In the genomic region with DNA sequence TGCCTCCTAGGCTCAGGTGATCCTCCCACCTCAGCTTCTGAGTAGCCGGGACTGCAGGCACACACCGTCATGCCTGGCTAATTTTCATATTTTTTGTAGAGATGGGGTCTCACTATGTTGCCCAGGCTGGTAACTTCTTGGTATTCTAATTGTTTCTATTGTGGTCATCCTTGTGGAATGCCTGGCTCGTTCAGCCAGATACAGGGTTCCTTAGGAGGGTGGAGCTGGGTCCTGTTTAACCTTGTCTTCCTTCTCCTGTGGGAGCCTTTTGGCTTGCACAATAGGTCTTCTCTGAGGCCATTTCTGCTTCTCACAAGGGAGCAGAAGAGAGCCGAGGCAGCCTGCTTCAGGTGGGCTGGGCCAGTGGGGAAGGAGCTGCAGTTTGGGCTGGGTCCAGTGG, we compare ENCODE assay signal across 1 cellular context.
TF ChIP-seq lines count a peak whose summit lies in the region.

No MANE protein-coding gene starts in this region.

TF ChIP-seq in H1, 55 proteins besides CTCF, POLR2A, EP300 and RAD21:
- no peak for TF ChIP-seq NANOG (IDR thresholded peaks at IDR 0.05; ENCODE audit: insufficient read depth, low read depth, low read length, poor library complexity, severe bottlenecking)
- TF ChIP-seq CEBPB (IDR thresholded peaks at IDR 0.05; ENCODE audit: low read depth, low read length): no peak
- TF ChIP-seq TAF1 (IDR thresholded peaks at IDR 0.05; ENCODE audit: low read depth, low read length): no peak
- TF ChIP-seq BCL11A (IDR thresholded peaks at IDR 0.05; ENCODE audit: low read depth in 2 of 2, low read length in 2 of 2): no peak
- TF ChIP-seq JUND (IDR thresholded peaks at IDR 0.05; ENCODE audit: low read length): no peak
- no peak for TF ChIP-seq FOSL1 (IDR thresholded peaks at IDR 0.05; ENCODE audit: insufficient read depth, low read depth, low read length)
- no peak for TF ChIP-seq SP1 (IDR thresholded peaks at IDR 0.05; ENCODE audit: low read depth, low read length)
- TF ChIP-seq SRF (IDR thresholded peaks at IDR 0.05; ENCODE audit: low read depth, low read length): no peak
- no peak for TF ChIP-seq SAP30 (IDR thresholded peaks at IDR 0.05; ENCODE audit: insufficient read depth, insufficient replicate concordance, low read length)
- TF ChIP-seq ZNF274 (IDR thresholded peaks at IDR 0.05; ENCODE audit: borderline replicate concordance, extremely low read depth, low read length): no peak
- TF ChIP-seq SIN3A (conservative IDR thresholded peaks at IDR 0.05 in 1 of 2, IDR thresholded peaks at IDR 0.05 in 1 of 2; ENCODE audit: low read depth in 1 of 2, low read length in 2 of 2): no peak
- no peak for TF ChIP-seq POU5F1 (IDR thresholded peaks at IDR 0.05; ENCODE audit: low read depth, low read length)
- TF ChIP-seq YY1 (IDR thresholded peaks at IDR 0.05; ENCODE audit: low read depth, low read length): no peak
- no peak for TF ChIP-seq MAFK (IDR thresholded peaks at IDR 0.05; ENCODE audit: low read depth, low read length)
- TF ChIP-seq, protein P1, sequence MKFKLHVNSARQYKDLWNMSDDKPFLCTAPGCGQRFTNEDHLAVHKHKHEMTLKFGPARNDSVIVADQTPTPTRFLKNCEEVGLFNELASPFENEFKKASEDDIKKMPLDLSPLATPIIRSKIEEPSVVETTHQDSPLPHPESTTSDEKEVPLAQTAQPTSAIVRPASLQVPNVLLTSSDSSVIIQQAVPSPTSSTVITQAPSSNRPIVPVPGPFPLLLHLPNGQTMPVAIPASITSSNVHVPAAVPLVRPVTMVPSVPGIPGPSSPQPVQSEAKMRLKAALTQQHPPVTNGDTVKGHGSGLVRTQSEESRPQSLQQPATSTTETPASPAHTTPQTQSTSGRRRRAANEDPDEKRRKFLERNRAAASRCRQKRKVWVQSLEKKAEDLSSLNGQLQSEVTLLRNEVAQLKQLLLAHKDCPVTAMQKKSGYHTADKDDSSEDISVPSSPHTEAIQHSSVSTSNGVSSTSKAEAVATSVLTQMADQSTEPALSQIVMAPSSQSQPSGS (IDR thresholded peaks at IDR 0.05; ENCODE audit: low read length): no peak
- TF ChIP-seq HDAC6 (IDR thresholded peaks at IDR 0.05; ENCODE audit: low read depth, low read length): no peak
- no peak for TF ChIP-seq RNF2 (IDR thresholded peaks at IDR 0.05; ENCODE audit: borderline replicate concordance, low read depth, low read length, missing control alignments, poor library complexity, severe bottlenecking)
- no peak for TF ChIP-seq SUZ12 (IDR thresholded peaks at IDR 0.05; ENCODE audit: low read length)
- no peak for TF ChIP-seq TBP (IDR thresholded peaks at IDR 0.05; ENCODE audit: low read depth, low read length)
TF ChIP-seq in H1: peak in this region for 0.
